Comparison of ENCODE assay signal across 16 cellular contexts in genomic region chrX:68421651-68422050, GRCh38.
"Had no signal": no experiment of that assay in that cellular context is flagged by ENCODE, and none has a peak within 500 bp of the region (broad histone marks: within the 10 kb centered on the region; RNA-seq: fewer than 3 reads in every experiment).

No MANE protein-coding gene starts in this region.

- H3K36me3 ChIP-seq: pancreas, spleen, upper lobe of left lung had no signal

- H2AFZ ChIP-seq: hepatocyte had no signal

- H3K4me1 ChIP-seq: pancreas, spleen, testis had no signal

- H3K36me3 Mint-ChIP-seq: activated naive CD4-positive, alpha-beta T cell treated with anti-CD3 and anti-CD28 coated beads, Interleukin-2, amount 50 U/mL, for 24 hours; stimulated activated memory B cell treated with anti-CD40 and anti-IgM and Interleukin-4, amounts not matched to agents 10 μg/mL and 1 μg/mL and 100 μg/mL, for 72 hours had no signal

- DNase-seq: activated CD4-positive, alpha-beta T cell treated with anti-CD3 and anti-CD28 coated beads, Interleukin-2, amount 50 U/mL, for 4 hours; activated effector memory CD4-positive, alpha-beta T cell treated with anti-CD3 and anti-CD28 coated beads, Interleukin-2, amount 50 U/mL, for 16 hours; activated T-cell treated with anti-CD3 and anti-CD28 coated beads, Interleukin-2, amount 50 U/mL, for 72 hours; cerebellar nuclear complex; effector CD8-positive, alpha-beta T cell; pancreas; spleen; stimulated activated CD4-positive, alpha-beta T cell treated with anti-CD3 and anti-CD28 coated beads, Interleukin-4, amount 100 ng/mL, for 4 hours; T-helper 2 cell; testis; upper lobe of left lung had no signal

- ATAC-seq: activated T-cell treated with anti-CD3 and anti-CD28 coated beads, Interleukin-2, amount 50 U/mL, for 72 hours; esophagus mucosa; pancreas; sciatic nerve; stimulated activated memory B cell treated with anti-CD40 and anti-IgM and Interleukin-4, amounts not matched to agents 10 μg/mL and 1 μg/mL and 100 μg/mL, for 72 hours had no signal

- H3K27ac ChIP-seq: hepatocyte, pancreas, spleen, testis, upper lobe of left lung had no signal

- H3K9me3 Mint-ChIP-seq: activated naive CD4-positive, alpha-beta T cell treated with anti-CD3 and anti-CD28 coated beads, Interleukin-2, amount 50 U/mL, for 24 hours; activated T-cell treated with anti-CD3 and anti-CD28 coated beads, Interleukin-2, amount 50 U/mL, for 72 hours had no signal

- H3K79me2 ChIP-seq: hepatocyte had no signal

- H3K4me2 ChIP-seq: hepatocyte had no signal

- H3K27ac Mint-ChIP-seq: activated naive CD4-positive, alpha-beta T cell treated with anti-CD3 and anti-CD28 coated beads, Interleukin-2, amount 50 U/mL, for 24 hours; activated T-cell treated with anti-CD3 and anti-CD28 coated beads, Interleukin-2, amount 50 U/mL, for 72 hours; stimulated activated memory B cell treated with anti-CD40 and anti-IgM and Interleukin-4, amounts not matched to agents 10 μg/mL and 1 μg/mL and 100 μg/mL, for 72 hours had no signal

- H3K4me1 Mint-ChIP-seq: activated naive CD4-positive, alpha-beta T cell treated with anti-CD3 and anti-CD28 coated beads, Interleukin-2, amount 50 U/mL, for 24 hours; stimulated activated memory B cell treated with anti-CD40 and anti-IgM and Interleukin-4, amounts not matched to agents 10 μg/mL and 1 μg/mL and 100 μg/mL, for 72 hours had no signal

- H3K9me3 ChIP-seq: pancreas, spleen, testis, upper lobe of left lung had no signal

- H3K4me3 Mint-ChIP-seq: activated naive CD4-positive, alpha-beta T cell treated with anti-CD3 and anti-CD28 coated beads, Interleukin-2, amount 50 U/mL, for 24 hours; activated T-cell treated with anti-CD3 and anti-CD28 coated beads, Interleukin-2, amount 50 U/mL, for 72 hours; stimulated activated memory B cell treated with anti-CD40 and anti-IgM and Interleukin-4, amounts not matched to agents 10 μg/mL and 1 μg/mL and 100 μg/mL, for 72 hours had no signal

- H3K27me3 Mint-ChIP-seq: stimulated activated memory B cell treated with anti-CD40 and anti-IgM and Interleukin-4, amounts not matched to agents 10 μg/mL and 1 μg/mL and 100 μg/mL, for 72 hours had no signal

- H3K4me3 ChIP-seq: hepatocyte, pancreas, spleen, testis, upper lobe of left lung had no signal

- H3K27me3 ChIP-seq: hepatocyte, pancreas, spleen, testis, upper lobe of left lung had no signal
